ENCODE assay signal across 19 cellular contexts in genomic region chr6:145480024-145480423, GRCh38.
"Had no signal": no experiment of that assay in that cellular context is flagged by ENCODE, and none has a peak within 500 bp of the region (broad histone marks: within the 10 kb centered on the region; RNA-seq: fewer than 3 reads in every experiment).

No MANE protein-coding gene starts in this region.

- H3K36me3 ChIP-seq: esophagus squamous epithelium, gastroesophageal sphincter, left ventricle myocardium inferior, lower lobe of right lung, sigmoid colon, stomach, thoracic aorta, transverse colon had no signal

- DNase-seq: dermis blood vessel endothelial cell; esophagus squamous epithelium; foreskin fibroblast; glutamatergic neuron; islet precursor cell; left ventricle myocardium inferior; lower lobe of right lung; natural killer cell; posterior cingulate gyrus; sigmoid colon; stimulated activated CD4-positive, alpha-beta T cell treated with anti-CD3 and anti-CD28 coated beads, Interleukin-2, amount 100 ng/mL, for 24 hours; stimulated activated CD4-positive, alpha-beta T cell treated with anti-CD3 and anti-CD28 coated beads, Interleukin-4, amount 100 ng/mL, for 4 hours; stimulated activated naive B cell treated with anti-CD40 and anti-IgM and Interleukin-4, amounts not matched to agents 10 μg/mL and 1 μg/mL and 100 μg/mL, for 72 hours; stomach; substantia nigra; transverse colon had no signal

- ATAC-seq: gastroesophageal sphincter; lower lobe of right lung; natural killer cell; stimulated activated naive B cell treated with anti-CD40 and anti-IgM and Interleukin-4, amounts not matched to agents 10 μg/mL and 1 μg/mL and 100 μg/mL, for 72 hours had no signal

- H3K4me1 ChIP-seq: gastroesophageal sphincter, left ventricle myocardium inferior, lower lobe of right lung, sigmoid colon, stomach, transverse colon had no signal

- H3K27ac ChIP-seq: esophagus squamous epithelium, gastroesophageal sphincter, left ventricle myocardium inferior, lower lobe of right lung, sigmoid colon, skin epidermis, stomach, thoracic aorta, transverse colon had no signal

- H3K4me3 ChIP-seq: esophagus squamous epithelium, gastroesophageal sphincter, left ventricle myocardium inferior, lower lobe of right lung, sigmoid colon, skin epidermis, stomach, thoracic aorta, transverse colon had no signal

- H3K27me3 ChIP-seq: esophagus squamous epithelium, gastroesophageal sphincter, sigmoid colon, stomach, transverse colon had no signal
